8 cellular contexts compared by ENCODE assay signal in the genomic region with DNA sequence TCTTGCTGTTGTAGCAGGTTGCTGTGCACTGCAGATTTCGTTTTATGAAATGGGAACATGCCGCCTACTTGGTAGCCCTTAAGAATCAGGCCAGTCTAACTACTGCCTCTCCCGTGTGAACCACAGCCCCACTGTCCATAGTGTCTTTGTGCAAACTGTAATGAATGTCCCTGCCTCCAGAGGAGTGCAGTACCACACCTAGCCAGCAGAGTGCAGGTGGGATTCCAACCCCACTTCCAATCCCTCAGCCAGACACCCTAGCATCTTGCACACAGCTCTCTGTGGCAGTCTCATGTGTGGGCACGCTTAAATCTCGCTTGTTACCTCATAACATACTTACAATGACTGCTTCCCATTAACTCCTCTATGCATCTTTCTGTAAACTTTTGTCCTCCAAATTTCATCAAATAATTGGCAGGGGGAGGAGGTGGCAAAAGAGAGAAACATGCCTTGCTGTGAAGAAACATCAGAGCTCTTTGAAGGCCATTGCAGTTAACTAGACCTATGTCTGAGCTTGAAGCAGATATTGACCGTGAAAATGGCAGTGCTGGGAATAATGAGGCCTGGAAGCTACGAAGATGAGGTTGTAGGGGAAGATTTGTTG.
DNase-seq lines count a peak whose midpoint lies in the region; ATAC-seq and TF ChIP-seq lines count a peak whose summit lies in the region.

No MANE protein-coding gene starts in this region.

- no peaks in the 10 kb centered on the region for H4K20me1 ChIP-seq in Loucy (ENCODE audit: insufficient read depth, low read length, poor library complexity, severe bottlenecking)

- H3K4me3 ChIP-seq in Loucy (ENCODE audit: low read length, poor library complexity, severe bottlenecking) = no peak overlapping the region

- H3F3A ChIP-seq in Loucy (ENCODE audit: low read depth) = no peaks in the 10 kb centered on the region

- no peak overlapping the region for H3K9ac ChIP-seq in Loucy (ENCODE audit: low read depth, low read length, poor library complexity, severe bottlenecking)

- H3K27me3 ChIP-seq in Loucy (ENCODE audit: insufficient read depth, low read length, poor library complexity, severe bottlenecking) = no peaks in the 10 kb centered on the region

- DNase-seq in COR-L47 (lab: John Stamatoyannopoulos, UW) (peak; percentile 21), activated T-helper 1 cell treated with Interleukin-2 at 50 U/mL for 16 hours (ENCODE audit: low read depth) (peak; percentile 17), iris pigment epithelial cell (ENCODE audit: low read depth) (peak; percentile 12), midbrain (lab: John Stamatoyannopoulos, UW) (no peak), DMS153 treated with DMSO at 0.1 percent for 48 hours (lab: John Stamatoyannopoulos, UW; ENCODE audit: unreplicated experiment) (no peak)
- DNase-seq in stimulated activated CD8-positive, alpha-beta memory T cell treated with anti-CD3 and anti-CD28 coated beads, Interleukin-7, amount 100 ng/mL, for 24 hours (ENCODE audit: low read depth) = peak; percentile 13

- H3K9me3 ChIP-seq in Loucy (ENCODE audit: insufficient read depth, low read depth, low read length) = no peaks in the 10 kb centered on the region

- no peak overlapping the region for H2AFZ ChIP-seq in Loucy (ENCODE audit: low read length)

- no peaks in the 10 kb centered on the region for H3K79me2 ChIP-seq in Loucy (ENCODE audit: insufficient read depth, low read length)

- no peaks in the 10 kb centered on the region for H3K4me1 ChIP-seq in Loucy (ENCODE audit: insufficient read depth, low read length, poor library complexity, severe bottlenecking)

- peak; percentile 83 for ATAC-seq in GM19452 (IDR thresholded peaks at IDR 0.05; ENCODE audit: unreplicated experiment)

- H3K4me2 ChIP-seq in Loucy (ENCODE audit: low read depth, low read length, poor library complexity, severe bottlenecking) = no peak overlapping the region

- TF ChIP-seq CTCF in Loucy (conservative IDR thresholded peaks at IDR 0.05; ENCODE audit: low read length) = peak; percentile 67

- no peaks in the 10 kb centered on the region for H3K9me2 ChIP-seq in Loucy (replicated peaks; ENCODE audit: low read depth, low read length)

- no peaks in the 10 kb centered on the region for H3K36me3 ChIP-seq in Loucy (ENCODE audit: insufficient read depth, low read length)

Comparison
In these comparisons a context has a peak if more than half of its experiments do, and no peak if none do; other contexts are left out.
1. DNase-seq: peak in COR-L47 (single experiment), activated T-helper 1 cell treated with Interleukin-2 at 50 U/mL for 16 hours (single experiment), iris pigment epithelial cell (single experiment) and stimulated activated CD8-positive, alpha-beta memory T cell treated with anti-CD3 and anti-CD28 coated beads, Interleukin-7, amount 100 ng/mL, for 24 hours (single experiment); none in midbrain (single experiment) and DMS153 treated with DMSO at 0.1 percent for 48 hours (single experiment).